ENCODE assay signal across 9 cellular contexts in the genomic region with DNA sequence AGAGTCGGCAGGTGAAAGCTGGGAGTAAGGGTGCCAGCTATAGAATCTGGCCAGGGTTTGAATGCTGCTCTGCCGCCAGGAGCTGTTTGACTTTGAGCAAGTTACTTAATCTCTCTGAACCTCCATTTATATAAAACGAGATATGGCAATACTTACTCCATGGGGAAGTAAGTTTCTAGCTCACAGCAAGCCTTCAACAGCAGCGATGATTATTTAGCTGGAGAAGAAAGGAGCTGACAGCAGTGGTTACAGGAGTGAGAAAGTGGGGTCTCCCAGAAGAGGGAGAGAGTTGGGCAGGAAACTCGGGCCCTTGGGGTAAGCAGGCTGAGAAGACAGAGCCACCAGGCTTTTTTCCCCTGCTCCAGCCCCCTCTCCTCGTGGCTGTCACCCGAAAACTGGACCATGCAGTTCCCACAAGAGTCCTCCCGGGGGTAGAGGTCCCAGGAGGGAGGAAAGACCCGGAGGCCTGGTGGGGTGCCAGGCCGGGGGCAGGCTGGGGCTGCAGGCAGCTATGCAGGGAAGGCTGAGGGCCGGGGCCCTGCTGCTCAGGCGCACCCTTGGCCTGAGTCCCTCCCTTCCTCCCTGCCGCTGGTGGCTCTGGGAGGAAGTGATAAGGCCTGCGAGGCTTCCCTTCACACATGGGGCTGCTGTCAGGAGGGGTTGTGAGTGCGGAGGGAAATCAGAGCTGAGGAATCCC. TPM values are rescaled to one million over a fixed set of nuclear protein-coding genes. Genes with fewer than 3 reads are reported as not detected.
DNase-seq lines count a peak whose midpoint lies in the region; ATAC-seq, FAIRE-seq and TF ChIP-seq lines count a peak whose summit lies in the region.
"Had no signal": no experiment of that assay in that cellular context is flagged by ENCODE, and none has a peak within 500 bp of the region (broad histone marks: within the 10 kb centered on the region; RNA-seq: fewer than 3 reads in every experiment).

No MANE protein-coding gene starts in this region.

- intact Hi-C loops in CD4-positive, alpha-beta memory T cell (cut with micrococcal nuclease), result no loop called here

- ATAC-seq in esophagus mucosa, result peak; percentile 32

- peaks cover 3 to 15% of the 10 kb centered on the region in 2 donors for H3K9me3 ChIP-seq in CD4-positive, alpha-beta memory T cell (ENCODE audit: control insufficient read depth in 1 of 2, low read length in 2 of 2)
- no peaks in the 10 kb centered on the region for H3K9me3 ChIP-seq in small intestine (ENCODE audit: control insufficient read depth, low read depth)

- POLR2A ChIA-PET in CD4-positive, alpha-beta memory T cell (lab: Charles Lee; ENCODE audit: partially characterized antibody), result interaction anchor here (0.7 to 5.8 kb wide), 10 partner anchors 10 to 57 kb away, joined by 3 to 68 read pairs (median 4); a partner anchor contains a TSS

- DNase-seq in CD4-positive, alpha-beta memory T cell, result peak in 1 of 5 donors; percentile 32
- DNase-seq in MV-4-11 (lab: John Stamatoyannopoulos, UW), result peak; percentile 41
- no peak for DNase-seq in nephron progenitor cell
- DNase-seq in dedifferentiated amniotic fluid mesenchymal stem cell (ENCODE audit: extremely low spot score), result no peak
- no peak for DNase-seq in small intestine
- no peak for DNase-seq in NCI-H1092 (lab: John Stamatoyannopoulos, UW)
- DNase-seq in foreskin melanocyte, result no peak
- DNase-seq: activated gamma-delta T cell treated with Interleukin-2 at 50 U/mL for 16 hours had no signal

- no peaks in the 10 kb centered on the region for H3K36me3 ChIP-seq in CD4-positive, alpha-beta memory T cell (ENCODE audit: insufficient read depth, low read length)
- no peaks in the 10 kb centered on the region for H3K36me3 ChIP-seq in small intestine (ENCODE audit: control insufficient read depth in 2 of 2, insufficient read depth in 2 of 2, low read length in 2 of 2)

- H3K4me1 ChIP-seq in CD4-positive, alpha-beta memory T cell (ENCODE audit: insufficient read depth, low read length), result peaks cover 43% of the 10 kb centered on the region
- no peaks in the 10 kb centered on the region for H3K4me1 ChIP-seq in small intestine (ENCODE audit: control insufficient read depth in 2 of 2, insufficient read depth in 1 of 2, low read depth in 1 of 2, low read length in 1 of 2)

- 39 to 44% (median 40%) methylated on average over 13 to 15 of the region's 15 CpGs for WGBS in small intestine, 3 donors

- H3K27ac ChIP-seq in CD4-positive, alpha-beta memory T cell (ENCODE audit: low read depth, low read length), result peak overlapping the region; percentile 7
- H3K27ac ChIP-seq in small intestine (ENCODE audit: low read depth in 1 of 2, low read length in 1 of 2), result no peak overlapping the region

- no peak for TF ChIP-seq CTCF in nephron progenitor cell (IDR thresholded peaks at IDR 0.05)

- H3K9me3 Mint-ChIP-seq in CD4-positive, alpha-beta memory T cell, result peaks cover 0 to 25% (median 21%) of the 10 kb centered on the region in 8 donors
- H3K9me3 Mint-ChIP-seq in nephron progenitor cell, result peaks cover 11% of the 10 kb centered on the region

- FAIRE-seq in small intestine (lab: Jason Lieb, UNC), result no peak

- peak overlapping the region in 1 of 2 donors; percentile 36 for H3K4me3 ChIP-seq in CD4-positive, alpha-beta memory T cell (ENCODE audit: low read length in 2 of 2)
- H3K4me3 ChIP-seq in small intestine (ENCODE audit: low read depth in 1 of 2, low read length in 2 of 2), result no peak overlapping the region

- peak overlapping the region; percentile 26 to 61 (median 46) for H3K4me3 Mint-ChIP-seq in CD4-positive, alpha-beta memory T cell
- H3K4me3 Mint-ChIP-seq in nephron progenitor cell, result no peak overlapping the region

- CTCF ChIA-PET in CD4-positive, alpha-beta memory T cell (lab: Charles Lee; ENCODE audit: partially characterized antibody), result interaction anchor here (0.6 to 7.6 kb wide), 14 partner anchors 9 to 216 kb away, joined by 3 to 98 read pairs (median 4); no protein-coding TSS in a partner anchor

- H3K36me3 Mint-ChIP-seq in CD4-positive, alpha-beta memory T cell, result peaks cover 0 to 8% of the 10 kb centered on the region in 2 donors
- H3K36me3 Mint-ChIP-seq in nephron progenitor cell (ENCODE audit: low read depth), result no peaks in the 10 kb centered on the region

- H3K27me3 ChIP-seq in CD4-positive, alpha-beta memory T cell (ENCODE audit: insufficient read depth, low read length), result no peaks in the 10 kb centered on the region
- H3K27me3 ChIP-seq in small intestine (ENCODE audit: control insufficient read depth in 2 of 2, insufficient read depth in 2 of 2, low read length in 2 of 2), result no peaks in the 10 kb centered on the region

- H3K4me1 Mint-ChIP-seq in CD4-positive, alpha-beta memory T cell, result peaks cover 17 to 52% (median 38%) of the 10 kb centered on the region in 4 donors
- peaks cover 44% of the 10 kb centered on the region for H3K4me1 Mint-ChIP-seq in nephron progenitor cell

- peak overlapping the region in 6 of 7 donors; percentile 29 to 85 (median 69) for H3K27ac Mint-ChIP-seq in CD4-positive, alpha-beta memory T cell
- peak overlapping the region; percentile 80 for H3K27ac Mint-ChIP-seq in nephron progenitor cell

- no peaks in the 10 kb centered on the region for H3K27me3 Mint-ChIP-seq in CD4-positive, alpha-beta memory T cell
- peaks cover 10% of the 10 kb centered on the region for H3K27me3 Mint-ChIP-seq in nephron progenitor cell (ENCODE audit: low read depth, poor library complexity)

RNA-seq across cellular contexts. Expression of a gene that starts 3.5 kb away (rescaled TPM):
- 1 to 10 TPM; 4.0 to 4.6 TPM for total RNA-seq in CD4-positive, alpha-beta memory T cell
- polyA plus RNA-seq in CD4-positive, alpha-beta memory T cell, result 10 to 100 TPM in 1 of 2 donors, 1 to 10 TPM in 1; 6.6 to 14.9 TPM
- total RNA-seq in esophagus mucosa, result 3.1 TPM
- polyA plus RNA-seq in small intestine, result 10 to 100 TPM in 1 of 3 donors, under 1 TPM in 2; 0.45 to 14.7 (median 0.54) TPM

RNA-seq across cellular contexts. Expression of a gene that starts 16.2 kb away (rescaled TPM):
- 1 to 10 TPM; 2.3 to 2.6 TPM for total RNA-seq in CD4-positive, alpha-beta memory T cell
- polyA plus RNA-seq in CD4-positive, alpha-beta memory T cell, result 1 to 10 TPM; 1.8 to 2.4 TPM
- total RNA-seq in esophagus mucosa, result 0.20 TPM
- polyA plus RNA-seq in small intestine, result 1 to 10 TPM in 2 of 3 donors, not detected in 1; 2.4 to 5.7 TPM

RNA-seq across cellular contexts. Expression of a gene that starts 30.0 kb away (rescaled TPM):
- 10 to 100 TPM; 29.3 to 29.9 TPM for total RNA-seq in CD4-positive, alpha-beta memory T cell
- polyA plus RNA-seq in CD4-positive, alpha-beta memory T cell, result 10 to 100 TPM; 16.9 to 36.6 TPM
- total RNA-seq in esophagus mucosa, result 16.7 TPM
- 1 to 10 TPM in 1 of 3 donors, under 1 TPM in 2; 0.22 to 1.6 (median 0.52) TPM for polyA plus RNA-seq in small intestine

RNA-seq across cellular contexts. Expression of a gene that starts 34.0 kb away (rescaled TPM):
- 10 to 100 TPM; 71.2 to 75.8 TPM for total RNA-seq in CD4-positive, alpha-beta memory T cell
- polyA plus RNA-seq in CD4-positive, alpha-beta memory T cell, result 10 to 100 TPM; 17.8 to 22.8 TPM
- total RNA-seq in esophagus mucosa, result 25.1 TPM
- 10 to 100 TPM; 15.4 to 29.9 (median 15.7) TPM for polyA plus RNA-seq in small intestine

RNA-seq across cellular contexts. Expression of a gene that starts 54.0 kb away (rescaled TPM):
- total RNA-seq in CD4-positive, alpha-beta memory T cell, result 10 to 100 TPM; 10.6 to 11.6 TPM
- polyA plus RNA-seq in CD4-positive, alpha-beta memory T cell, result not detected
- 0.52 TPM for total RNA-seq in esophagus mucosa
- polyA plus RNA-seq in small intestine, result 10 to 100 TPM in 1 of 3 donors, 1 to 10 TPM in 2; 2.8 to 10.7 (median 4.3) TPM
